11 cellular contexts compared by ENCODE assay signal in the genomic region with DNA sequence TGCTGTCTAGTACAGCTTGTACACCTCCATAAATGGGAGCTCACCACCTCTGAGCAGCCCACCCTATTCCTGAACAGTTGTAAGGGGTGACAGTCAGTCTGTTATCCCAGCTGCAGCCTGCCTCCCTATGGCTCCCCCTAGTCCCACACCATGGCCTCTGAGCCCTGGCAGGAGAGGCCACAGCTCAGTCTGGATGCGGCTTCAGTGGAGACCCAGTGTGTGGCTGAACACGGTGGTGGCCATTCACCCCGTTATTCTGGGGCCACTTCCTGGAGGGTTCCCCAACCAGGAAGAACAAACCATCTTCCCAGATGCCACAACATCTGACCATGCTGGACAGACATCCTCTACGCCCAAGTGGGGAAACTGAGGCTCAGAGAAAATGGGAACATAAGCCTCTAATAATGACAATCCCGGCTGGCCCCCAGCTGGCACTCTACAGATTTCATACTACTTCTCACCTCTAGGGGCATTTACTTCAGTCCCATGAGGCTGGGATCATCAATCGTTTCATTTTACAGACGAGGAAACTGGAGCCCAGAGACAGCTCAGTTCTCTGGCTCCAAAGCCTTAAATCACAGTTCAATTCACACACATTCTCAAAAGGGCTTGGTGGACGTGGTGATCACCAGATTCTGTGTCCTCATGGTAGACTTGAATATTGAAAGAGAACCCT. TPM values are rescaled to one million over a fixed set of nuclear protein-coding genes. Genes with fewer than 3 reads are reported as not detected.
A peak's percentile ranks its signal among the peaks of the same experiment; 100 is the strongest.
DNase-seq lines count a peak whose midpoint lies in the region; ATAC-seq, FAIRE-seq and TF ChIP-seq lines count a peak whose summit lies in the region.
"Had no signal": no experiment of that assay in that cellular context is flagged by ENCODE, and none has a peak within 500 bp of the region (broad histone marks: within the 10 kb centered on the region; RNA-seq: fewer than 3 reads in every experiment).

No MANE protein-coding gene starts in this region.

- POLR2A ChIA-PET in HepG2 (lab: Yijun Ruan, JAX) = no interaction called here
- POLR2A ChIA-PET in T-cell (lab: Charles Lee) = no interaction called here

- no peak for TF ChIP-seq RAD21 in HepG2 (CRISPR knock-in tag; IDR thresholded peaks at IDR 0.05)

- H3K36me3 ChIP-seq in HepG2 (replicated peaks in 1 of 2; ENCODE audit: control insufficient read depth in 1 of 2, insufficient read depth in 2 of 2, low read length in 2 of 2) = no peaks in the 10 kb centered on the region
- H3K36me3 ChIP-seq: heart left ventricle, Peyer's patch had no signal

- TF ChIP-seq CTCF in HL-60 (IDR thresholded peaks at IDR 0.05; ENCODE audit: insufficient read depth, low read length) = peak; percentile 27
- peak; percentile 47 for TF ChIP-seq CTCF in VCaP (conservative IDR thresholded peaks at IDR 0.05)
- TF ChIP-seq CTCF in HepG2 (CRISPR knock-in tag; IDR thresholded peaks at IDR 0.05) = no peak

- no peaks in the 10 kb centered on the region; the same call in 1 of the 2 replicates for H4K20me1 ChIP-seq in HepG2 (ENCODE audit: insufficient read depth, low read length)

- no peaks in the 10 kb centered on the region for H3K79me2 ChIP-seq in HepG2 (ENCODE audit: insufficient read depth, low read length)

- H3K4me1 Mint-ChIP-seq in T-cell = no peaks in the 10 kb centered on the region
- no peaks in the 10 kb centered on the region for H3K4me1 Mint-ChIP-seq in activated T-helper 2 cell treated with anti-CD3 and anti-CD28 coated beads, Interferon-gamma antibody, Interleukin-2, Interleukin-4, amounts not matched to agents 10 μg/mL and 5 μg/mL and 100 μg/mL, durations not matched to agents 14 hours and 24 hours and 36 hours (ENCODE audit: low read depth)
- no peaks in the 10 kb centered on the region for H3K4me1 Mint-ChIP-seq in immature natural killer cell

- no peak for TF ChIP-seq EP300 in HepG2 (IDR thresholded peaks at IDR 0.05; ENCODE audit: low read depth in 2 of 2, low read length in 2 of 2)
- TF ChIP-seq EP300 in HepG2 (CRISPR knock-in tag; IDR thresholded peaks at IDR 0.05; ENCODE audit: borderline replicate concordance) = no peak

- H3K27ac ChIP-seq in HL-60 (replicated peaks) (no peak overlapping the region), VCaP (no peak overlapping the region), HepG2 (ENCODE audit: extremely low read length, insufficient read depth, low read length) (no peak overlapping the region), caudate nucleus (ENCODE audit: low read depth, low read length) (no peak overlapping the region)
- H3K27ac ChIP-seq: Peyer's patch, psoas muscle had no signal

- no TSS peak for BruUV-seq in HepG2 (replicated peaks; lab: Mats Ljungman, UMichigan)

- H3K4me3 Mint-ChIP-seq in T-cell (no peak overlapping the region), immature natural killer cell (no peak overlapping the region)
- H3K4me3 Mint-ChIP-seq in activated T-helper 2 cell treated with anti-CD3 and anti-CD28 coated beads, Interferon-gamma antibody, Interleukin-2, Interleukin-4, amounts not matched to agents 10 μg/mL and 5 μg/mL and 100 μg/mL, durations not matched to agents 14 hours and 24 hours and 36 hours (ENCODE audit: low read depth) = no peak overlapping the region

- in situ Hi-C loops in HepG2 (cut with HindIII; ENCODE audit: extremely low pct_ligation_motif_present, low pct_unique_long_range_greater_than_20kb) = loop anchor here (5.0 kb wide), 1 partner anchor 37 kb away; no protein-coding TSS in a partner anchor

- peaks cover 8% of the 10 kb centered on the region for H3K4me1 ChIP-seq in HepG2 (ENCODE audit: insufficient read depth, low read length)

- intact Hi-C loops in HepG2 (cut with micrococcal nuclease; ENCODE audit: unreplicated experiment) = no loop called here
- intact Hi-C loops in activated T-helper 2 cell treated with anti-CD3 and anti-CD28 coated beads, Interferon-gamma antibody, Interleukin-2, Interleukin-4, amounts not matched to agents 10 μg/mL and 5 μg/mL and 100 μg/mL, durations not matched to agents 14 hours and 24 hours and 36 hours (cut with micrococcal nuclease) = loop anchor here (2.0 kb wide), 1 partner anchor 41 kb away; no protein-coding TSS in a partner anchor

- no peak for FAIRE-seq in HepG2 (lab: Jason Lieb, UNC)

- H3K9me3 Mint-ChIP-seq in T-cell = no peaks in the 10 kb centered on the region
- H3K9me3 Mint-ChIP-seq in activated T-helper 2 cell treated with anti-CD3 and anti-CD28 coated beads, Interferon-gamma antibody, Interleukin-2, Interleukin-4, amounts not matched to agents 10 μg/mL and 5 μg/mL and 100 μg/mL, durations not matched to agents 14 hours and 24 hours and 36 hours = no peaks in the 10 kb centered on the region
- no peaks in the 10 kb centered on the region for H3K9me3 Mint-ChIP-seq in immature natural killer cell

- no peak overlapping the region for H2AFZ ChIP-seq in HepG2 (ENCODE audit: low read length)

- H3K36me3 Mint-ChIP-seq in T-cell (no peaks in the 10 kb centered on the region), immature natural killer cell (no peaks in the 10 kb centered on the region)
- no peaks in the 10 kb centered on the region for H3K36me3 Mint-ChIP-seq in activated T-helper 2 cell treated with anti-CD3 and anti-CD28 coated beads, Interferon-gamma antibody, Interleukin-2, Interleukin-4, amounts not matched to agents 10 μg/mL and 5 μg/mL and 100 μg/mL, durations not matched to agents 14 hours and 24 hours and 36 hours (ENCODE audit: low read depth)

- H3K27me3 Mint-ChIP-seq in T-cell (peaks cover 46 to 56% of the 10 kb centered on the region in 2 donors), immature natural killer cell (ENCODE audit: low read depth in 3 of 3) (peaks cover 7 to 11% (median 9%) of the 10 kb centered on the region in 3 donors)
- H3K27me3 Mint-ChIP-seq in activated T-helper 2 cell treated with anti-CD3 and anti-CD28 coated beads, Interferon-gamma antibody, Interleukin-2, Interleukin-4, amounts not matched to agents 10 μg/mL and 5 μg/mL and 100 μg/mL, durations not matched to agents 14 hours and 24 hours and 36 hours (ENCODE audit: low read depth) = peaks cover 19% of the 10 kb centered on the region

- H3K27me3 ChIP-seq in HL-60 (ENCODE audit: insufficient read depth, poor library complexity, severe bottlenecking) (peaks cover 4% of the 10 kb centered on the region), HepG2 (ENCODE audit: control insufficient read depth in 1 of 2, insufficient read depth in 2 of 2, low read length in 2 of 2) (peaks cover 1 to 8% of the 10 kb centered on the region in 2 experiments; a peak in 2 of 5 replicates)
- H3K27me3 ChIP-seq: Peyer's patch had no signal

- TF ChIP-seq POLR2A in HepG2 (IDR thresholded peaks at IDR 0.05; ENCODE audit: insufficient read depth in 1 of 2, low read depth in 2 of 2, low read length in 2 of 2) = no peak

- H3K27ac Mint-ChIP-seq in T-cell (no peak overlapping the region), immature natural killer cell (no peak overlapping the region)
- H3K27ac Mint-ChIP-seq in activated T-helper 2 cell treated with anti-CD3 and anti-CD28 coated beads, Interferon-gamma antibody, Interleukin-2, Interleukin-4, amounts not matched to agents 10 μg/mL and 5 μg/mL and 100 μg/mL, durations not matched to agents 14 hours and 24 hours and 36 hours = no peak overlapping the region

- 0 out of 2 replicates have a peak overlapping the region, but pooled peaks have one; percentile 14 for H3K4me2 ChIP-seq in HepG2 (ENCODE audit: low read depth, low read length)

- ATAC-seq in HepG2 = peak; percentile 63
- no peak for ATAC-seq in T-cell (replicated peaks in 1 of 4)

- CTCF ChIA-PET in HepG2 (lab: Yijun Ruan, JAX; ENCODE audit: low intra/inter-chr PET ratio, low total read pairs) (interaction anchor here (2.0 kb wide), 1 partner anchor 41 kb away, joined by 15 read pairs; no protein-coding TSS in a partner anchor), T-cell (lab: Charles Lee) (interaction anchor here in 1 of 2 donors (0.5 kb wide), 1 partner anchor 40 kb away, joined by 6 read pairs; no protein-coding TSS in a partner anchor)

- H3K9ac ChIP-seq in HepG2 (ENCODE audit: insufficient read depth, low read depth, low read length) = no peak overlapping the region

- WGBS in HepG2 (ENCODE audit: low lambda C conversion rate) = 18% methylated on average over 7 of the region's 8 CpGs

- DNase-seq in D341Med (ENCODE audit: low spot score) (peak; percentile 58), HL-60 (ENCODE audit: low read depth in 1 of 2, low spot score in 1 of 2) (no peak), HepG2 (ENCODE audit: low spot score) (peak; percentile 18), T-cell (no peak), caudate nucleus (lab: John Stamatoyannopoulos, UW) (no peak), immature natural killer cell (no peak)
- DNase-seq in activated T-helper 2 cell treated with anti-CD3 and anti-CD28 coated beads, Interferon-gamma antibody, Interleukin-2, Interleukin-4, amounts not matched to agents 10 μg/mL and 5 μg/mL and 100 μg/mL, durations not matched to agents 14 hours and 24 hours and 36 hours (ENCODE audit: low spot score) = no peak
- DNase-seq: Peyer's patch had no signal

- H3K4me3 ChIP-seq in HL-60 (replicated peaks; ENCODE audit: insufficient read depth, low read length) = no peak overlapping the region
- H3K4me3 ChIP-seq in HepG2 (replicated peaks in 1 of 3; ENCODE audit: insufficient read depth in 1 of 3, low read depth in 2 of 3, low read length in 3 of 3) = no peak overlapping the region
- H3K4me3 ChIP-seq: heart left ventricle, Peyer's patch, psoas muscle had no signal

- H3K9me3 ChIP-seq in HepG2 (ENCODE audit: low read length) = no peaks in the 10 kb centered on the region
- H3K9me3 ChIP-seq: heart left ventricle, Peyer's patch, psoas muscle had no signal

RNA-seq across cellular contexts. Expression of gene GRIP2, which starts 9.3 kb away (rescaled TPM):
- total RNA-seq in HepG2 (2016; rRNA removed; fragmentation: Illumina TruSeq; extraction: Trizol) (0.08 and 0.24 TPM in 2 replicates), T-cell (under 1 TPM in 1 of 5 donors, not detected in 4; 0.20 TPM)
- 0.09 and 0.10 TPM in 2 replicates for total RNA-seq in HepG2 (2016; cell fraction: cytosol; rRNA removed; fragmentation: Illumina TruSeq; extraction: Trizol; ENCODE audit: low read depth)
- 0.26 TPM in 1 of 2 replicates, not detected in the other for total RNA-seq in HepG2 (2016; cell fraction: insoluble cytoplasmic fraction; rRNA removed; fragmentation: Illumina TruSeq; extraction: Trizol)
- 0.09 and 0.55 TPM in 2 replicates for total RNA-seq in HepG2 (2016; cell fraction: membrane; rRNA removed; fragmentation: Illumina TruSeq; extraction: Trizol)
- total RNA-seq in HepG2 (2016; cell fraction: nucleus; rRNA removed; fragmentation: Illumina TruSeq; extraction: Trizol) = 0.25 and 0.53 TPM in 2 replicates
- polyA plus RNA-seq in HepG2 (2011; rRNA removed) (0.11 and 0.14 TPM in 2 replicates), immature natural killer cell (not detected)
- polyA plus RNA-seq in HepG2 (2011; cell fraction: cytosol; rRNA removed) = 0.01 and 0.03 TPM in 2 replicates
- polyA plus RNA-seq in HepG2 (2011; cell fraction: nucleus; rRNA removed) = 0.36 and 0.40 TPM in 2 replicates
- polyA plus RNA-seq in HepG2 (2012) = 0.12 TPM in 2 replicates
- 0.02 and 0.08 TPM in 2 replicates for polyA plus RNA-seq in HepG2 (2016; cell fraction: cytosol; fragmentation: Illumina TruSeq; extraction: Trizol; ENCODE audit: low read depth)
- polyA plus RNA-seq in HepG2 (2016; cell fraction: insoluble cytoplasmic fraction; fragmentation: Illumina TruSeq; extraction: Trizol; ENCODE audit: low read depth) = not detected in 2 replicates
- 0.14 and 0.16 TPM in 2 replicates for polyA plus RNA-seq in HepG2 (2016; cell fraction: membrane; fragmentation: Illumina TruSeq; extraction: Trizol; ENCODE audit: low read depth)
- 0.56 and 0.57 TPM in 2 replicates for polyA plus RNA-seq in HepG2 (2016; cell fraction: nucleus; fragmentation: Illumina TruSeq; extraction: Trizol; ENCODE audit: insufficient read depth, low read depth)
- 0.04 and 0.58 TPM in 2 replicates for polyA minus RNA-seq in HepG2 (2011; rRNA and poly(A)+ RNA removed; ENCODE audit: low replicate concordance)
- not detected in 2 replicates for polyA minus RNA-seq in HepG2 (2011; cell fraction: cytosol; rRNA and poly(A)+ RNA removed)
- 0.12 and 0.26 TPM in 2 replicates for polyA minus RNA-seq in HepG2 (2011; cell fraction: nucleus; rRNA and poly(A)+ RNA removed)
- not detected in 2 replicates for total RNA-seq in activated T-helper 2 cell treated with anti-CD3 and anti-CD28 coated beads, Interferon-gamma antibody, Interleukin-2, Interleukin-4, amounts not matched to agents 10 μg/mL and 5 μg/mL and 100 μg/mL, durations not matched to agents 14 hours and 24 hours and 36 hours

Comparison
In these comparisons a context has a peak if more than half of its experiments do, and no peak if none do; other contexts are left out.
1. DNase-seq: peak in D341Med (single experiment) and HepG2 (single experiment); none in HL-60 (0 of 2), T-cell (0 of 34), activated T-helper 2 cell treated with anti-CD3 and anti-CD28 coated beads, Interferon-gamma antibody, Interleukin-2, Interleukin-4, amounts not matched to agents 10 μg/mL and 5 μg/mL and 100 μg/mL, durations not matched to agents 14 hours and 24 hours and 36 hours (single experiment), caudate nucleus (0 of 61) and immature natural killer cell (0 of 3).